20 cellular contexts compared by ENCODE assay signal in genomic region chrX:30883141-30883540, GRCh38. TPM values are rescaled to one million over a fixed set of nuclear protein-coding genes. Genes with fewer than 3 reads are reported as not detected.
A peak's percentile ranks its signal among the peaks of the same experiment; 100 is the strongest.
DNase-seq lines count a peak whose midpoint lies in the region; ATAC-seq, FAIRE-seq and TF ChIP-seq lines count a peak whose summit lies in the region.
"Had no signal": no experiment of that assay in that cellular context is flagged by ENCODE, and none has a peak within 500 bp of the region (broad histone marks: within the 10 kb centered on the region; RNA-seq: fewer than 3 reads in every experiment).

No MANE protein-coding gene starts in this region.

- H3K4me1 Mint-ChIP-seq in type B pancreatic cell (ENCODE audit: unreplicated experiment), result no peaks in the 10 kb centered on the region

- ATAC-seq in Right ventricle myocardium superior (ENCODE audit: poor library complexity), result peak; percentile 69
- no peak for ATAC-seq in Right ventricle myocardium inferior
- peak in 1 of 2 donors; percentile 20 for ATAC-seq in right cardiac atrium
- ATAC-seq: CD8-positive, alpha-beta T cell had no signal

- TF ChIP-seq CTCF in type B pancreatic cell (conservative IDR thresholded peaks at IDR 0.05), result no peak
- TF ChIP-seq CTCF in stomach (IDR thresholded peaks at IDR 0.05), result no peak

- no peaks in the 10 kb centered on the region for H3K27me3 ChIP-seq in right cardiac atrium (ENCODE audit: control insufficient read depth, insufficient read depth)
- no peaks in the 10 kb centered on the region for H3K27me3 ChIP-seq in stomach

- DNase-seq in Right ventricle myocardium superior, result no peak
- no peak for DNase-seq in Right ventricle myocardium inferior (ENCODE audit: missing footprints)
- peak; percentile 68 for DNase-seq in NCI-H524 treated with DMSO at 0.1 percent for 48 hours (lab: John Stamatoyannopoulos, UW)
- no peak for DNase-seq in right cardiac atrium
- DNase-seq in type B pancreatic cell (ENCODE audit: extremely low spot score, unreplicated experiment), result no peak
- DNase-seq in activated naive CD4-positive, alpha-beta T cell treated with anti-CD3 and anti-CD28 coated beads, Interleukin-2, amount 50 U/mL, for 16 hours, result no peak
- DNase-seq in urothelium cell line (ENCODE audit: low spot score), result no peak
- DNase-seq in stomach, result no peak
- DNase-seq: CD8-positive, alpha-beta T cell; COR-L47; DMS153; DMS79 treated with DMSO at 0.1 percent for 48 hours; EL; GOT3; H9 had no signal

- no peak for FAIRE-seq in urothelium cell line (lab: Jason Lieb, UNC)
- FAIRE-seq: D721Med, G401.6, HTR-8/SVneo had no signal

- no peaks in the 10 kb centered on the region for H3K9me3 Mint-ChIP-seq in type B pancreatic cell
- H3K9me3 Mint-ChIP-seq: CD14-positive monocyte; CD8-positive, alpha-beta T cell had no signal

- peaks cover 6% of the 10 kb centered on the region for H3K36me3 Mint-ChIP-seq in type B pancreatic cell
- H3K36me3 Mint-ChIP-seq: CD8-positive, alpha-beta T cell had no signal

- H3K36me3 ChIP-seq in stomach, result no peaks in the 10 kb centered on the region

- TF ChIP-seq EP300 in stomach (IDR thresholded peaks at IDR 0.05), result no peak

- peaks cover 1% of the 10 kb centered on the region for H3K4me1 ChIP-seq in right cardiac atrium (ENCODE audit: control insufficient read depth, insufficient read depth, low read length)
- peaks cover 0 to 34% (median 10%) of the 10 kb centered on the region in 4 donors for H3K4me1 ChIP-seq in stomach

- no peaks in the 10 kb centered on the region for H3K27me3 Mint-ChIP-seq in type B pancreatic cell

- H3K27ac Mint-ChIP-seq in type B pancreatic cell, result peak overlapping the region; percentile 42
- H3K27ac Mint-ChIP-seq: CD14-positive monocyte; CD8-positive, alpha-beta T cell; H9 had no signal

- no peak overlapping the region for H3K4me3 ChIP-seq in right cardiac atrium (ENCODE audit: low read length)
- H3K4me3 ChIP-seq in stomach, result no peak overlapping the region

- intact Hi-C loops in Right ventricle myocardium superior (cut with DNase I) (no loop called here), Right ventricle myocardium inferior (cut with DNase I) (no loop called here), right cardiac atrium (cut with DNase I) (no loop called here), stomach (cut with DNase I; ENCODE audit: low total_unique reads) (no loop called here)

- 66% methylated on average over 2 of the region's 2 CpGs for WGBS in right cardiac atrium
- WGBS in stomach, 5 donors, result 54 to 70% (median 70%) methylated on average over 2 of the region's 2 CpGs

- H3K9me3 ChIP-seq in right cardiac atrium (ENCODE audit: control insufficient read depth, low read length) (no peaks in the 10 kb centered on the region), stomach (no peaks in the 10 kb centered on the region)

- no peak overlapping the region for H3K4me3 Mint-ChIP-seq in type B pancreatic cell
- H3K4me3 Mint-ChIP-seq: CD14-positive monocyte; CD8-positive, alpha-beta T cell; H9 had no signal

- no peak for TF ChIP-seq POLR2A in stomach (IDR thresholded peaks at IDR 0.05)

- H3K27ac ChIP-seq in right cardiac atrium (ENCODE audit: low read length), result peak overlapping the region; percentile 52
- no peak overlapping the region for H3K27ac ChIP-seq in stomach
- H3K27ac ChIP-seq: 22Rv1 had no signal

RNA-seq across cellular contexts. Expression of gene TAB3, which starts 5.9 kb away (rescaled TPM):
- total RNA-seq in Right ventricle myocardium superior (12.3 TPM), Right ventricle myocardium inferior (12.4 TPM), right cardiac atrium (10 to 100 TPM; 14.7 to 22.0 (median 19.1) TPM), type B pancreatic cell (ENCODE audit: low replicate concordance) (26.1 and 48.9 TPM in 2 replicates), stomach (100 to 1,000 TPM in 1 of 5 donors, 10 to 100 TPM in 4; 16.3 to 163 (median 27.7) TPM)
- polyA plus RNA-seq in right cardiac atrium (6.9 TPM), stomach (1 to 10 TPM; 5.9 to 7.5 (median 7.0) TPM)
